1 cellular context compared by ENCODE assay signal in genomic region chr4:102826890-102827673, GRCh38.
TF ChIP-seq lines count a peak whose summit lies in the region.

Gene UBE2D3 (minus strand): TSS chr4:102827551. CDS start chr4:102826508, 1,043 bp downstream.

TF ChIP-seq in HepG2, 621 proteins besides CTCF, POLR2A, EP300 and RAD21 (continued from another document and continues in another):
- TF ChIP-seq NR2C2 (CRISPR knock-in tag; IDR thresholded peaks at IDR 0.05; ENCODE audit: borderline replicate concordance), result peak; percentile 78; the same call in 1 of the 2 replicates
- peak; percentile 33; the same call in 1 of the 2 replicates for TF ChIP-seq ZNF350 (CRISPR knock-in tag; IDR thresholded peaks at IDR 0.05; ENCODE audit: borderline replicate concordance, low read depth)
- TF ChIP-seq ZNF263 (CRISPR knock-in tag; IDR thresholded peaks at IDR 0.05), result peak; percentile 60; the same call in 1 of the 2 replicates
- TF ChIP-seq ZNF792 (CRISPR knock-in tag; IDR thresholded peaks at IDR 0.05), result peak; percentile 29; the same call in 1 of the 2 replicates
- TF ChIP-seq HNRNPLL (IDR thresholded peaks at IDR 0.05; ENCODE audit: low read depth, low read length, poor library complexity, severe bottlenecking), result peak; percentile 39
- TF ChIP-seq ZFP36L2 (CRISPR knock-in tag; IDR thresholded peaks at IDR 0.05), result peak; percentile 85; the same call in 1 of the 2 replicates
- no peak for TF ChIP-seq TCF7L2 (IDR thresholded peaks at IDR 0.05; ENCODE audit: low read depth, low read length)
- 0 out of 2 replicates have a peak, but pooled peaks have one; percentile 7 for TF ChIP-seq ZNF800 (CRISPR knock-in tag; IDR thresholded peaks at IDR 0.05)
- peak; percentile 4 for TF ChIP-seq ELF3 (CRISPR knock-in tag; IDR thresholded peaks at IDR 0.05)
- no peak for TF ChIP-seq GRHL1 (CRISPR knock-in tag; conservative IDR thresholded peaks at IDR 0.05)
- TF ChIP-seq AGO1 (IDR thresholded peaks at IDR 0.05; ENCODE audit: low read depth, low read length, poor library complexity, severe bottlenecking), result peak; percentile 40
- TF ChIP-seq ZMAT3 (CRISPR knock-in tag; conservative IDR thresholded peaks at IDR 0.05), result peak; percentile 74
- no peak for TF ChIP-seq NCOA2 (CRISPR knock-in tag; IDR thresholded peaks at IDR 0.05)
- 0 out of 2 replicates have a peak, but pooled peaks have one; percentile 86 for TF ChIP-seq FOXO4 (CRISPR knock-in tag; conservative IDR thresholded peaks at IDR 0.05)
- TF ChIP-seq SMYD3 (CRISPR knock-in tag; IDR thresholded peaks at IDR 0.05), result peak; percentile 15; the same call in 1 of the 2 replicates
- peak; percentile 68; the same call in 1 of the 2 replicates for TF ChIP-seq ZNF691 (CRISPR knock-in tag; IDR thresholded peaks at IDR 0.05; ENCODE audit: borderline replicate concordance, low read depth)
- TF ChIP-seq FOSL2 (CRISPR knock-in tag; IDR thresholded peaks at IDR 0.05), result 0 out of 2 replicates have a peak, but pooled peaks have one; percentile 8
- TF ChIP-seq NFRKB (IDR thresholded peaks at IDR 0.05), result peak; percentile 81
- peak; percentile 32; the same call in 1 of the 2 replicates for TF ChIP-seq EED (CRISPR knock-in tag; IDR thresholded peaks at IDR 0.05)
- TF ChIP-seq IKZF1 (IDR thresholded peaks at IDR 0.05), result no peak
- peak; percentile 45 for TF ChIP-seq ZNF772 (CRISPR knock-in tag; IDR thresholded peaks at IDR 0.05)
- TF ChIP-seq ZFP82 (CRISPR knock-in tag; IDR thresholded peaks at IDR 0.05; ENCODE audit: borderline replicate concordance), result no peak
- TF ChIP-seq TARDBP (CRISPR knock-in tag; IDR thresholded peaks at IDR 0.05), result peak; percentile 27; the same call in 1 of the 2 replicates
- TF ChIP-seq RCOR2 (CRISPR knock-in tag; IDR thresholded peaks at IDR 0.05), result no peak
- TF ChIP-seq PCBP1 (IDR thresholded peaks at IDR 0.05; ENCODE audit: borderline replicate concordance, low read depth, low read length), result peak; percentile 98; the same call in 1 of the 2 replicates
- peak; percentile 73; the same call in 1 of the 2 replicates for TF ChIP-seq E2F5 (CRISPR knock-in tag; conservative IDR thresholded peaks at IDR 0.05)
- no peak for TF ChIP-seq POGK (CRISPR knock-in tag; conservative IDR thresholded peaks at IDR 0.05)
- no peak for TF ChIP-seq ZFP41 (CRISPR knock-in tag; IDR thresholded peaks at IDR 0.05; ENCODE audit: borderline replicate concordance)
- TF ChIP-seq HNRNPK (IDR thresholded peaks at IDR 0.05; ENCODE audit: low read depth, low read length, poor library complexity, severe bottlenecking), result peak; percentile 94
- TF ChIP-seq ZNF687 (CRISPR knock-in tag; IDR thresholded peaks at IDR 0.05), result peak; percentile 88
- TF ChIP-seq TBL1XR1 (IDR thresholded peaks at IDR 0.05; ENCODE audit: borderline replicate concordance, low read length, partially characterized antibody), result peak; percentile 30
- peak; percentile 91 for TF ChIP-seq GABPB1 (CRISPR knock-in tag; IDR thresholded peaks at IDR 0.05)
- TF ChIP-seq ZNF574 (CRISPR knock-in tag; IDR thresholded peaks at IDR 0.05), result peak; percentile 79
- TF ChIP-seq ZNF709 (CRISPR knock-in tag; IDR thresholded peaks at IDR 0.05), result peak; percentile 52; the same call in 1 of the 2 replicates
- TF ChIP-seq PAX8 (CRISPR knock-in tag; IDR thresholded peaks at IDR 0.05; ENCODE audit: borderline replicate concordance), result peak; percentile 91; the same call in 1 of the 2 replicates
- TF ChIP-seq ZNF281 (CRISPR knock-in tag; IDR thresholded peaks at IDR 0.05; ENCODE audit: borderline replicate concordance), result peak; percentile 99
- peak; percentile 28; the same call in 1 of the 2 replicates for TF ChIP-seq CCDC6 (CRISPR knock-in tag; IDR thresholded peaks at IDR 0.05)
- peak; percentile 69; the same call in 1 of the 2 replicates for TF ChIP-seq ETV5 (CRISPR knock-in tag; IDR thresholded peaks at IDR 0.05; ENCODE audit: borderline replicate concordance)
- TF ChIP-seq ZNF225 (CRISPR knock-in tag; IDR thresholded peaks at IDR 0.05), result peak; percentile 75; the same call in 1 of the 2 replicates
- no peak for TF ChIP-seq NFIC (IDR thresholded peaks at IDR 0.05; ENCODE audit: low read length)
- TF ChIP-seq YEATS4 (CRISPR knock-in tag; IDR thresholded peaks at IDR 0.05; ENCODE audit: borderline replicate concordance), result peak; percentile 95
- peak; percentile 98 for TF ChIP-seq DMAP1 (CRISPR knock-in tag; IDR thresholded peaks at IDR 0.05)
- TF ChIP-seq AHR (CRISPR knock-in tag; IDR thresholded peaks at IDR 0.05), result peak; percentile 67; the same call in 1 of the 2 replicates
- TF ChIP-seq RBAK (CRISPR knock-in tag; IDR thresholded peaks at IDR 0.05), result no peak
- TF ChIP-seq TEAD3 (CRISPR knock-in tag; optimal IDR thresholded peaks at IDR 0.05; ENCODE audit: borderline replicate concordance), result peak; percentile 36
